Comparison of ENCODE assay signal across 9 cellular contexts in the genomic region with DNA sequence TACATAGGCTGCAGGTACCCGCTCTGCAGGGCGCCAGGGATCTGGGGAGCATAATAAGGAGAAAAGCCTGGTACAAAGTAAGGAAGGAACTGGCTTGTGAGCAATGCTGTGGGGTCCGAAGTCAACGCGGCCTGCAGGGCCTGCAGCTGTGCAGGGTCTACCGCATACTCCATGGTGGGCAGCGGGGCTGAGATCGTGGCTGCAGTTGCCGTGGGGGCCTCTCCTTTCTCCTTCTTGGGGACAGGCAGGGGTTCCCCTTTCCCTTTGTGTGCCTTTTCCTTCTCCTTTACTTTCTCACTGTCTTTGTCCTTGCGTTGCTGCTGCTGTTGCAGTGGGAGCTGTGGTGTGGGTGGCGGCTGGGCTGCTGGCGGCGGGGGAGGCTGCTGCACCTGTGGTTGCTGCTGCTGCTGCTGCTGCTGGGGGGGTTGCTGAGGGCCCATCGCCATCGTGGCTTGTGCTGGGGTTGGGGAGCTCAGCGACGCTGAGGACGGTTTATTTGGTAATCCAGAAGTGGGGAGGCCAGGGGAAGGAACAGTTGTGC.
A peak's percentile ranks its signal among the peaks of the same experiment; 100 is the strongest.
DNase-seq lines count a peak whose midpoint lies in the region; ATAC-seq and TF ChIP-seq lines count a peak whose summit lies in the region.
"Had no signal": no experiment of that assay in that cellular context is flagged by ENCODE, and none has a peak within 500 bp of the region (broad histone marks: within the 10 kb centered on the region; RNA-seq: fewer than 3 reads in every experiment).

No MANE protein-coding gene starts in this region.

- intact Hi-C loops in ovary (cut with DNase I), result no loop called here

- 74 to 77% methylated on average over 18 of the region's 18 CpGs for WGBS in ectodermal cell, 2 experiments
- 85 to 87% (median 85%) methylated on average over 18 of the region's 18 CpGs for WGBS in ovary, 3 donors

- DNase-seq in ovary, result no peak
- DNase-seq in SHP77 treated with DMSO at 0.1 percent for 48 hours (lab: John Stamatoyannopoulos, UW), result no peak
- no peak for DNase-seq in HPDE6-E6E7 (ENCODE audit: extremely low spot score)

- H3K4me3 ChIP-seq in BLaER1 treated with 17β-estradiol and CSF1 and Interleukin-3, amounts not matched to agents 10 nM and 100 nM, result peak overlapping the region; percentile 59 to 79 (median 71)
- H3K4me3 ChIP-seq in Loucy (ENCODE audit: low read length, poor library complexity, severe bottlenecking) (peak overlapping the region; percentile 78), ectodermal cell (ENCODE audit: insufficient read depth, low read depth, low read length) (peak overlapping the region; percentile 39), ovary (peak overlapping the region; percentile 55)
- H3K4me3 ChIP-seq: K562 had no signal

- H4K20me1 ChIP-seq in BLaER1 treated with 17β-estradiol and CSF1 and Interleukin-3, amounts not matched to agents 10 nM and 100 nM, result peaks cover 0 to 14% (median 0%) of the 10 kb centered on the region in 11 experiments; a peak in 2 of 22 replicates
- no peaks in the 10 kb centered on the region for H4K20me1 ChIP-seq in Loucy (ENCODE audit: insufficient read depth, low read length, poor library complexity, severe bottlenecking)

- TF ChIP-seq POLR2A in ovary (IDR thresholded peaks at IDR 0.05), result no peak

- peaks cover 0 to 33% (median 23%) of the 10 kb centered on the region in 11 experiments; a peak in 16 of 22 replicates for H3K9me3 ChIP-seq in BLaER1 treated with 17β-estradiol and CSF1 and Interleukin-3, amounts not matched to agents 10 nM and 100 nM (replicated peaks in 1 of 11)
- H3K9me3 ChIP-seq in Loucy (ENCODE audit: insufficient read depth, low read depth, low read length) (no peaks in the 10 kb centered on the region), ectodermal cell (ENCODE audit: control insufficient read depth, low read length) (no peaks in the 10 kb centered on the region), ovary (no peaks in the 10 kb centered on the region)

- peak overlapping the region; percentile 85 to 99 (median 95) for H3K4me2 ChIP-seq in BLaER1 treated with 17β-estradiol and CSF1 and Interleukin-3, amounts not matched to agents 10 nM and 100 nM
- H3K4me2 ChIP-seq in Loucy (ENCODE audit: low read depth, low read length, poor library complexity, severe bottlenecking), result peak overlapping the region; percentile 65

- peak overlapping the region; percentile 52 to 92 (median 73); a peak in 21 of 22 replicates for H3K27ac ChIP-seq in BLaER1 treated with 17β-estradiol and CSF1 and Interleukin-3, amounts not matched to agents 10 nM and 100 nM
- H3K27ac ChIP-seq in ectodermal cell (ENCODE audit: insufficient read depth, low read depth, low read length, poor library complexity, severe bottlenecking) (no peak overlapping the region), ovary (no peak overlapping the region)

- no peaks in the 10 kb centered on the region for H3F3A ChIP-seq in Loucy (ENCODE audit: low read depth)

- H3K9me2 ChIP-seq in Loucy (replicated peaks; ENCODE audit: low read depth, low read length), result no peaks in the 10 kb centered on the region

- no peaks in the 10 kb centered on the region for H3K79me2 ChIP-seq in Loucy (ENCODE audit: insufficient read depth, low read length)

- peaks cover 4 to 44% (median 11%) of the 10 kb centered on the region in 11 experiments; a peak in 17 of 22 replicates for H3K36me3 ChIP-seq in BLaER1 treated with 17β-estradiol and CSF1 and Interleukin-3, amounts not matched to agents 10 nM and 100 nM
- peaks cover 5% of the 10 kb centered on the region; the same call in 1 of the 2 replicates for H3K36me3 ChIP-seq in Loucy (ENCODE audit: insufficient read depth, low read length)
- no peaks in the 10 kb centered on the region for H3K36me3 ChIP-seq in ectodermal cell (ENCODE audit: control insufficient read depth, insufficient read depth, low read length)
- no peaks in the 10 kb centered on the region for H3K36me3 ChIP-seq in ovary

- TF ChIP-seq EP300 in ovary (IDR thresholded peaks at IDR 0.05), result no peak

- H3K9ac ChIP-seq in BLaER1 treated with 17β-estradiol and CSF1 and Interleukin-3, amounts not matched to agents 10 nM and 100 nM, result peak overlapping the region; percentile 71 to 83 (median 81); a peak in 21 of 22 replicates
- H3K9ac ChIP-seq in Loucy (ENCODE audit: low read depth, low read length, poor library complexity, severe bottlenecking), result peak overlapping the region; percentile 74

- H2AFZ ChIP-seq in Loucy (ENCODE audit: low read length), result peak overlapping the region; percentile 83; the same call in 1 of the 2 replicates

- ATAC-seq in GM19395 (IDR thresholded peaks at IDR 0.05; ENCODE audit: unreplicated experiment), result no peak
- ATAC-seq in HG03565 (IDR thresholded peaks at IDR 0.05; ENCODE audit: unreplicated experiment), result no peak
- ATAC-seq: K562 had no signal

- TF ChIP-seq CTCF in Loucy (conservative IDR thresholded peaks at IDR 0.05; ENCODE audit: low read length), result no peak
- TF ChIP-seq CTCF in ovary (IDR thresholded peaks at IDR 0.05), result no peak

- no peaks in the 10 kb centered on the region for H3K27me3 ChIP-seq in BLaER1 treated with 17β-estradiol and CSF1 and Interleukin-3, amounts not matched to agents 10 nM and 100 nM
- H3K27me3 ChIP-seq in Loucy (ENCODE audit: insufficient read depth, low read length, poor library complexity, severe bottlenecking) (no peaks in the 10 kb centered on the region), ectodermal cell (ENCODE audit: control insufficient read depth, insufficient read depth, low read length, poor library complexity, severe bottlenecking) (no peaks in the 10 kb centered on the region), ovary (no peaks in the 10 kb centered on the region)

- peaks cover 24 to 53% (median 40%) of the 10 kb centered on the region in 10 experiments for H3K4me1 ChIP-seq in BLaER1 treated with 17β-estradiol and CSF1 and Interleukin-3, amounts not matched to agents 10 nM and 100 nM
- H3K4me1 ChIP-seq in Loucy (ENCODE audit: insufficient read depth, low read length, poor library complexity, severe bottlenecking) (peaks cover 41% of the 10 kb centered on the region), ectodermal cell (ENCODE audit: control insufficient read depth, insufficient read depth, low read length) (peaks cover 27% of the 10 kb centered on the region), ovary (ENCODE audit: insufficient read depth) (no peaks in the 10 kb centered on the region)

Comparison
In these comparisons a context has a peak if more than half of its experiments do, and no peak if none do; other contexts are left out.
1. H3K27ac ChIP-seq: peak in BLaER1 treated with 17β-estradiol and CSF1 and Interleukin-3, amounts not matched to agents 10 nM and 100 nM (11 of 11); none in ectodermal cell (single experiment) and ovary (0 of 2).
2. Peak in every context shown above with its lines, with median percentiles within 50 percentile points of each other: H3K4me3 ChIP-seq.